In genomic region chr2:191581003-191581402, GRCh38 we compare ENCODE assay signal across 30 cellular contexts.
"Had no signal": no experiment of that assay in that cellular context is flagged by ENCODE, and none has a peak within 500 bp of the region (broad histone marks: within the 10 kb centered on the region; RNA-seq: fewer than 3 reads in every experiment).

No MANE protein-coding gene starts in this region.

- H3K4me1 ChIP-seq: ascending aorta, body of pancreas, breast epithelium, Peyer's patch had no signal

- H3K27me3 Mint-ChIP-seq: activated naive CD4-positive, alpha-beta T cell treated with anti-CD3 and anti-CD28 coated beads, Interleukin-2, amount 50 U/mL, for 24 hours; activated T-cell treated with anti-CD3 and anti-CD28 coated beads, Interleukin-2, amount 50 U/mL, for 24 hours had no signal

- H3K4me1 Mint-ChIP-seq: activated naive CD4-positive, alpha-beta T cell treated with anti-CD3 and anti-CD28 coated beads, Interleukin-2, amount 50 U/mL, for 24 hours had no signal

- H3K4me3 ChIP-seq: ascending aorta, body of pancreas, breast epithelium, MG63, Peyer's patch had no signal

- H3K9me3 ChIP-seq: ascending aorta, body of pancreas, breast epithelium, MG63, Peyer's patch had no signal

- H3K36me3 ChIP-seq: ascending aorta, breast epithelium, MG63, Peyer's patch, WERI-Rb-1 had no signal

- H3K27me3 ChIP-seq: ascending aorta, body of pancreas, breast epithelium, MG63, Peyer's patch had no signal

- H3K9me3 Mint-ChIP-seq: activated naive CD4-positive, alpha-beta T cell treated with anti-CD3 and anti-CD28 coated beads, Interleukin-2, amount 50 U/mL, for 24 hours; activated naive CD8-positive, alpha-beta T cell treated with anti-CD3 and anti-CD28 coated beads, Interleukin-2, amount 10 ng/mL, durations not matched to agents 7 days and 5 days; activated T-cell treated with anti-CD3 and anti-CD28 coated beads, Interleukin-2, amount 50 U/mL, for 24 hours; activated T-helper 2 cell treated with anti-CD3 and anti-CD28 coated beads, Interferon-gamma antibody, Interleukin-2, Interleukin-4, amounts not matched to agents 10 μg/mL and 5 μg/mL and 100 μg/mL, durations not matched to agents 14 hours and 24 hours and 36 hours had no signal

- H3K36me3 Mint-ChIP-seq: activated naive CD4-positive, alpha-beta T cell treated with anti-CD3 and anti-CD28 coated beads, Interleukin-2, amount 50 U/mL, for 24 hours; activated naive CD8-positive, alpha-beta T cell treated with anti-CD3 and anti-CD28 coated beads, Interleukin-2, amount 10 ng/mL, durations not matched to agents 7 days and 5 days had no signal

- H3K4me3 Mint-ChIP-seq: activated CD8-positive, alpha-beta T cell treated with anti-CD3 and anti-CD28 coated beads, Interleukin-2, amount 10 ng/mL, durations not matched to agents 7 days and 5 days; activated naive CD4-positive, alpha-beta T cell treated with anti-CD3 and anti-CD28 coated beads, Interleukin-2, amount 50 U/mL, for 24 hours; activated naive CD8-positive, alpha-beta T cell treated with anti-CD3 and anti-CD28 coated beads, Interleukin-2, amount 10 ng/mL, durations not matched to agents 7 days and 5 days; activated T-cell treated with anti-CD3 and anti-CD28 coated beads, Interleukin-2, amount 50 U/mL, for 24 hours had no signal

- H3K27ac Mint-ChIP-seq: activated CD8-positive, alpha-beta T cell treated with anti-CD3 and anti-CD28 coated beads, Interleukin-2, amount 10 ng/mL, durations not matched to agents 7 days and 5 days; activated naive CD4-positive, alpha-beta T cell treated with anti-CD3 and anti-CD28 coated beads, Interleukin-2, amount 50 U/mL, for 24 hours; activated naive CD8-positive, alpha-beta T cell treated with anti-CD3 and anti-CD28 coated beads, Interleukin-2, amount 10 ng/mL, durations not matched to agents 7 days and 5 days; activated T-cell treated with anti-CD3 and anti-CD28 coated beads, Interleukin-2, amount 50 U/mL, for 24 hours; activated T-helper 2 cell treated with anti-CD3 and anti-CD28 coated beads, Interferon-gamma antibody, Interleukin-2, Interleukin-4, amounts not matched to agents 10 μg/mL and 5 μg/mL and 100 μg/mL, durations not matched to agents 14 hours and 24 hours and 36 hours had no signal

- DNase-seq: activated CD4-positive, alpha-beta T cell treated with anti-CD3 and anti-CD28 coated beads for 1 hour; activated CD4-positive, alpha-beta T cell treated with anti-CD3 and anti-CD28 coated beads for 48 hours; activated CD4-positive, alpha-beta T cell treated with anti-CD3 and anti-CD28 coated beads, Interleukin-2, amount 50 U/mL, for 48 hours; activated CD4-positive, CD25-positive, alpha-beta regulatory T cell; activated CD8-positive, alpha-beta T cell treated with anti-CD3 and anti-CD28 coated beads, Interleukin-2, amount 10 ng/mL, durations not matched to agents 7 days and 5 days; activated gamma-delta T cell; activated naive CD4-positive, alpha-beta T cell treated with Interleukin-2 at 50 U/mL for 16 hours; activated naive CD8-positive, alpha-beta T cell treated with anti-CD3 and anti-CD28 coated beads, Interleukin-2, amount 10 ng/mL, durations not matched to agents 7 days and 5 days; activated T-cell treated with anti-CD3 and anti-CD28 coated beads, Interleukin-2, amount 50 U/mL, for 24 hours; amygdala; body of pancreas; Kasumi-1; MG63; NCI-H1048; NCI-H1105 treated with DMSO at 0.1 percent for 48 hours; NCI-H1436; NCI-H1694; NCI-H1930; NCI-H345; NCI-H524 treated with DMSO at 0.1 percent for 48 hours; Peyer's patch; RPMI8226; SIG-M5; T1000; WERI-Rb-1 had no signal

- ATAC-seq: activated CD8-positive, alpha-beta T cell treated with anti-CD3 and anti-CD28 coated beads, Interleukin-2, amount 10 ng/mL, durations not matched to agents 7 days and 5 days; body of pancreas; Right ventricle myocardium inferior had no signal

- H3K27ac ChIP-seq: ascending aorta, body of pancreas, breast epithelium, Peyer's patch, WERI-Rb-1 had no signal
